In the genomic region with DNA sequence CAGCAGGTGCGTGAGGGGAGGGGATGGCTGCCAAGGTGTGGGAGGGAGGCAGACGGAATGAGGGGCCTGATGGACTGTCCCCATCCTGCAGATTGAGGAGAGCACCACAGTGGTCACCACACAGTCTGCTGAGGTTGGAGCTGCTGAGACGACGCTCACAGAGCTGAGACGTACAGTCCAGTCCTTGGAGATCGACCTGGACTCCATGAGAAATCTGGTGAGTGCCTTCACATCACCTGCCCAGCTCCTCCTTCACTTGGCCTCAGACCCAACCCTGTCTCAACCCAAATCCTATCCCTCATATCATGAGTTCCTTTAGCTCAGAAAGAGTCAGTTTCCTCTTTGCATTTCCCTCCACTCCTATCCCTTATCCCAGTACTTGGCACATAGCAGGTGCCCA, we compare ENCODE assay signal across 18 cellular contexts. TPM values are rescaled to one million over a fixed set of nuclear protein-coding genes. Genes with fewer than 3 reads are reported as not detected.
DNase-seq lines count a peak whose midpoint lies in the region; ATAC-seq, FAIRE-seq and TF ChIP-seq lines count a peak whose summit lies in the region.
"Had no signal": no experiment of that assay in that cellular context is flagged by ENCODE, and none has a peak within 500 bp of the region (broad histone marks: within the 10 kb centered on the region; RNA-seq: fewer than 3 reads in every experiment).

No MANE protein-coding gene starts in this region.

- peak overlapping the region in 1 of 2 donors; percentile 93 for H3K9ac ChIP-seq in kidney (ENCODE audit: low read length in 2 of 2)

- ATAC-seq in GM19328 (IDR thresholded peaks at IDR 0.05; ENCODE audit: unreplicated experiment) = no peak

- FAIRE-seq in kidney (lab: Jason Lieb, UNC) (no peak), small intestine (lab: Jason Lieb, UNC) (no peak)
- FAIRE-seq: endometrium, H54 had no signal

- peaks cover 0 to 4% of the 10 kb centered on the region in 2 donors for H3K27me3 ChIP-seq in small intestine (ENCODE audit: control insufficient read depth in 2 of 2, insufficient read depth in 2 of 2, low read length in 2 of 2)

- intact Hi-C loops in kidney (cut with DNase I) = no loop called here

- H3K4me3 ChIP-seq in astrocyte of the cerebellum (ENCODE audit: low read depth, low read length) = peak overlapping the region; percentile 5
- H3K4me3 ChIP-seq in kidney (ENCODE audit: low read length in 2 of 2) = peak overlapping the region; percentile 28 to 92
- peak overlapping the region in 1 of 2 donors; percentile 57 for H3K4me3 ChIP-seq in small intestine (ENCODE audit: low read depth in 1 of 2, low read length in 2 of 2)

- 27 to 68% (median 30%) methylated on average over 6 of the region's 6 CpGs for WGBS in small intestine, 3 donors

- in situ Hi-C loops in astrocyte of the cerebellum (cut with HindIII; ENCODE audit: low sequenced_read_pairs) = no loop called here

- H3K27ac ChIP-seq in kidney (ENCODE audit: low read depth in 2 of 2, low read length in 2 of 2) = no peak overlapping the region
- H3K27ac ChIP-seq in small intestine (ENCODE audit: low read depth in 1 of 2, low read length in 1 of 2) = peak overlapping the region; percentile 91 to 99
- H3K27ac ChIP-seq: C4-2B had no signal

- H3K36me3 ChIP-seq in kidney (ENCODE audit: control insufficient read depth in 1 of 2, insufficient read depth in 2 of 2, low read length in 2 of 2) = peaks cover 3 to 16% of the 10 kb centered on the region in 2 donors
- H3K36me3 ChIP-seq in small intestine (ENCODE audit: control insufficient read depth in 2 of 2, insufficient read depth in 2 of 2, low read length in 2 of 2) = peaks cover 0 to 7% of the 10 kb centered on the region in 2 donors

- peaks cover 0 to 16% of the 10 kb centered on the region in 2 donors for H3K4me1 ChIP-seq in kidney (ENCODE audit: control insufficient read depth in 1 of 2, insufficient read depth in 1 of 2, low read depth in 1 of 2, low read length in 2 of 2)
- peaks cover 0 to 2% of the 10 kb centered on the region in 2 donors for H3K4me1 ChIP-seq in small intestine (ENCODE audit: control insufficient read depth in 2 of 2, insufficient read depth in 1 of 2, low read depth in 1 of 2, low read length in 1 of 2)

- H3K9me3 ChIP-seq in kidney (ENCODE audit: control insufficient read depth in 1 of 2, low read length in 2 of 2) = no peaks in the 10 kb centered on the region
- no peaks in the 10 kb centered on the region for H3K9me3 ChIP-seq in small intestine (ENCODE audit: control insufficient read depth, low read depth)

- DNase-seq in DMS53 (lab: John Stamatoyannopoulos, UW) (peak; percentile 50), DMS53 treated with DMSO at 0.1 percent for 48 hours (lab: John Stamatoyannopoulos, UW; ENCODE audit: unreplicated experiment) (no peak), astrocyte of the cerebellum (ENCODE audit: low read depth) (no peak), kidney (no peak), small intestine (peak; percentile 22), NCI-H446 (lab: John Stamatoyannopoulos, UW) (no peak)
- no peak for DNase-seq in activated CD4-positive, alpha-beta T cell treated with anti-CD3 and anti-CD28 coated beads, Interleukin-2, amount 50 U/mL, for 1 hour
- DNase-seq: activated CD4-positive, alpha-beta T cell treated with anti-CD3 and anti-CD28 coated beads for 1 hour; activated effector memory CD4-positive, alpha-beta T cell treated with anti-CD3 and anti-CD28 coated beads, Interleukin-2, amount 50 U/mL, for 16 hours; cerebellar nuclear complex; foreskin melanocyte; NCI-H1694 treated with DMSO at 0.1 percent for 48 hours; NCI-H510A; stimulated activated naive CD4-positive, alpha-beta T cell treated with Interleukin-2 at 50 U/mL for 16 hours had no signal

- no peak for TF ChIP-seq CTCF in astrocyte of the cerebellum (IDR thresholded peaks at IDR 0.05; ENCODE audit: low read depth, low read length, missing control alignments)
- no peak for TF ChIP-seq CTCF in kidney (IDR thresholded peaks at IDR 0.05; ENCODE audit: borderline replicate concordance, extremely low read depth, insufficient read depth)

RNA-seq across cellular contexts. Expression of a gene that starts 2.7 kb away (rescaled TPM):
- 386 TPM for total RNA-seq in kidney
- polyA plus RNA-seq in kidney (ENCODE audit: insufficient read depth, low read depth, low replicate concordance) = 245 TPM
- 100 to 1,000 TPM; 484 to 728 (median 496) TPM for polyA plus RNA-seq in small intestine

RNA-seq across cellular contexts. Expression of a gene that starts 46.8 kb away (rescaled TPM):
- 546 TPM for total RNA-seq in kidney
- 333 TPM for polyA plus RNA-seq in kidney (ENCODE audit: insufficient read depth, low read depth, low replicate concordance)
- polyA plus RNA-seq in small intestine = 1,000 to 10,000 TPM; 2,417 to 3,002 (median 2,429) TPM

RNA-seq across cellular contexts. Expression of a gene that starts 54.6 kb away (rescaled TPM):
- total RNA-seq in kidney = 417 TPM
- 114 TPM for polyA plus RNA-seq in kidney (ENCODE audit: insufficient read depth, low read depth, low replicate concordance)
- 100 to 1,000 TPM; 160 to 236 (median 176) TPM for polyA plus RNA-seq in small intestine

Comparison
In these comparisons a context has a peak if more than half of its experiments do, and no peak if none do; other contexts are left out.
1. DNase-seq: peak in DMS53 (single experiment) and small intestine (single experiment); none in DMS53 treated with DMSO at 0.1 percent for 48 hours (single experiment), astrocyte of the cerebellum (single experiment), kidney (single experiment), NCI-H446 (0 of 2) and activated CD4-positive, alpha-beta T cell treated with anti-CD3 and anti-CD28 coated beads, Interleukin-2, amount 50 U/mL, for 1 hour (single experiment).
2. H3K27ac ChIP-seq: peak in small intestine (2 of 2); none in kidney (0 of 2).